ENCODE assay signal across 8 cellular contexts in genomic region chr3:12706504-12707253, GRCh38. TPM values are rescaled to one million over a fixed set of nuclear protein-coding genes. Genes with fewer than 3 reads are reported as not detected.
A peak's percentile ranks its signal among the peaks of the same experiment; 100 is the strongest.
DNase-seq lines count a peak whose midpoint lies in the region; ATAC-seq, FAIRE-seq and TF ChIP-seq lines count a peak whose summit lies in the region.

No MANE protein-coding gene starts in this region.

- H3K27me3 ChIP-seq in OCI-LY1 (ENCODE audit: insufficient read depth, low read length), result peaks cover 3% of the 10 kb centered on the region; the same call in 1 of the 2 replicates
- H3K27me3 ChIP-seq in fibroblast of lung (ENCODE audit: control insufficient read depth, insufficient read depth, low read length), result no peaks in the 10 kb centered on the region
- H3K27me3 ChIP-seq in parathyroid adenoma (ENCODE audit: control insufficient read depth, insufficient read depth, low read length), result no peaks in the 10 kb centered on the region

- H3K4me2 ChIP-seq in OCI-LY1 (ENCODE audit: low read length), result no peak overlapping the region
- no peak overlapping the region for H3K4me2 ChIP-seq in fibroblast of lung (ENCODE audit: extremely low read depth, insufficient read depth, low read length)
- H3K4me2 ChIP-seq in parathyroid adenoma (ENCODE audit: low read length), result no peak overlapping the region

- H3K36me3 ChIP-seq in OCI-LY1 (ENCODE audit: insufficient read depth, low read length), result no peaks in the 10 kb centered on the region
- H3K36me3 ChIP-seq in fibroblast of lung (ENCODE audit: control insufficient read depth, insufficient read depth, low read length), result no peaks in the 10 kb centered on the region
- H3K36me3 ChIP-seq in parathyroid adenoma (ENCODE audit: control insufficient read depth, insufficient read depth, low read length), result no peaks in the 10 kb centered on the region

- H3K9me2 ChIP-seq in OCI-LY1 (ENCODE audit: low read depth, low read length), result no peaks in the 10 kb centered on the region

- H3K79me2 ChIP-seq in OCI-LY1 (ENCODE audit: insufficient read depth, low read length) (no peaks in the 10 kb centered on the region), fibroblast of lung (ENCODE audit: control insufficient read depth, insufficient read depth, low read length) (no peaks in the 10 kb centered on the region), parathyroid adenoma (peaks cover 4% of the 10 kb centered on the region)

- H3K9ac ChIP-seq in OCI-LY1 (ENCODE audit: low read length) (no peak overlapping the region), fibroblast of lung (ENCODE audit: insufficient read depth, low read length) (no peak overlapping the region), parathyroid adenoma (no peak overlapping the region)

- H2AFZ ChIP-seq in OCI-LY1 (ENCODE audit: low read length) (no peak overlapping the region), fibroblast of lung (ENCODE audit: low read length) (no peak overlapping the region), parathyroid adenoma (peak overlapping the region; percentile 24)

- no peaks in the 10 kb centered on the region for H3F3A ChIP-seq in OCI-LY1 (ENCODE audit: insufficient read depth, low read length)

- DNase-seq in COLO668 (lab: John Stamatoyannopoulos, UW; ENCODE audit: unreplicated experiment), result peak; percentile 31
- DNase-seq in HK-2 (ENCODE audit: unreplicated experiment), result peak; percentile 39
- DNase-seq in activated CD8-positive, alpha-beta memory T cell treated with anti-CD3 and anti-CD28 coated beads, Interleukin-2, amount 50 U/mL, for 48 hours, result peak; percentile 62
- peak; percentile 68 to 78 for DNase-seq in fibroblast of lung (ENCODE audit: low read depth in 2 of 2)
- DNase-seq in urothelium cell line (ENCODE audit: low spot score), result peak; percentile 70

- no peaks in the 10 kb centered on the region for H3K9me3 ChIP-seq in OCI-LY1 (ENCODE audit: low read length)
- H3K9me3 ChIP-seq in fibroblast of lung (ENCODE audit: control insufficient read depth, insufficient read depth, low read depth, low read length), result no peaks in the 10 kb centered on the region
- H3K9me3 ChIP-seq in parathyroid adenoma (ENCODE audit: control insufficient read depth, low read length), result no peaks in the 10 kb centered on the region

- H3K27ac ChIP-seq in OCI-LY1 (ENCODE audit: low read depth, low read length, poor library complexity, severe bottlenecking) (no peak overlapping the region), fibroblast of lung (ENCODE audit: insufficient read depth, low read length) (no peak overlapping the region), parathyroid adenoma (no peak overlapping the region)

- no peak for FAIRE-seq in urothelium cell line (lab: Jason Lieb, UNC)

- H4K20me1 ChIP-seq in OCI-LY1 (ENCODE audit: insufficient read depth, low read length) (no peaks in the 10 kb centered on the region), fibroblast of lung (ENCODE audit: control insufficient read depth, extremely low read depth, insufficient read depth, low read length) (no peaks in the 10 kb centered on the region)

- peak; percentile 96 for ATAC-seq in GM19372 (IDR thresholded peaks at IDR 0.05; ENCODE audit: low read depth, unreplicated experiment)

- H3K4me3 ChIP-seq in OCI-LY1 (ENCODE audit: low read depth, low read length, poor library complexity, severe bottlenecking), result no peak overlapping the region
- no peak overlapping the region for H3K4me3 ChIP-seq in fibroblast of lung (replicated peaks in 1 of 4; ENCODE audit: control extremely low read depth in 1 of 4, insufficient read depth in 1 of 4, low read depth in 3 of 4, low read length in 4 of 4)
- H3K4me3 ChIP-seq in parathyroid adenoma (ENCODE audit: low read depth, low read length), result no peak overlapping the region

- H3K4me1 ChIP-seq in OCI-LY1 (ENCODE audit: insufficient read depth, low read length, severe bottlenecking) (no peaks in the 10 kb centered on the region), fibroblast of lung (ENCODE audit: control insufficient read depth, extremely low read depth, insufficient read depth, low read length) (no peaks in the 10 kb centered on the region), parathyroid adenoma (no peaks in the 10 kb centered on the region)

- peak; percentile 86 for TF ChIP-seq CTCF in OCI-LY1 (IDR thresholded peaks at IDR 0.05; ENCODE audit: low read length)
- TF ChIP-seq CTCF in fibroblast of lung (conservative IDR thresholded peaks at IDR 0.05 in 1 of 2, IDR thresholded peaks at IDR 0.05 in 1 of 2; ENCODE audit: low read depth in 1 of 2, low read length in 2 of 2), result peak; percentile 66 to 99
- peak; percentile 90 for TF ChIP-seq CTCF in parathyroid adenoma (IDR thresholded peaks at IDR 0.05)

RNA-seq across cellular contexts. Expression of gene RAF1, which starts 42.8 kb away (rescaled TPM):
- 135 and 258 TPM in 2 replicates for total RNA-seq in fibroblast of lung
- polyA plus RNA-seq in fibroblast of lung, result 133 and 134 TPM in 2 replicates
- polyA plus RNA-seq in fibroblast of lung (2012), result 76.2 and 79.1 TPM in 2 replicates
- 149 and 212 TPM in 2 replicates for polyA minus RNA-seq in fibroblast of lung (ENCODE audit: low replicate concordance)

RNA-seq across cellular contexts. Expression of gene TMEM40, which starts 52.4 kb away (rescaled TPM):
- under 0.01 TPM in 1 of 2 replicates, not detected in the other for total RNA-seq in fibroblast of lung
- polyA plus RNA-seq in fibroblast of lung, result 0.33 TPM in 1 of 2 replicates, not detected in the other
- polyA plus RNA-seq in fibroblast of lung (2012), result not detected in 2 replicates
- polyA minus RNA-seq in fibroblast of lung (ENCODE audit: low replicate concordance), result not detected in 2 replicates
